22 cellular contexts compared by ENCODE assay signal in genomic region chrX:51857159-51857733, GRCh38.
"Had no signal": no experiment of that assay in that cellular context is flagged by ENCODE, and none has a peak within 500 bp of the region (broad histone marks: within the 10 kb centered on the region; RNA-seq: fewer than 3 reads in every experiment).

No MANE protein-coding gene starts in this region.

- FAIRE-seq: HTR-8/SVneo, RCC 7860 had no signal

- H3K27me3 ChIP-seq: SJSA1 had no signal

- H3K9me3 ChIP-seq: SJSA1 had no signal

- H3K4me3 ChIP-seq: SJSA1, SK-N-MC had no signal

- DNase-seq: KBM-7, MV-4-11, NCI-H1092, NCI-H1105 treated with DMSO at 0.1 percent for 48 hours, NCI-H1417 treated with DMSO at 0.1 percent for 48 hours, NCI-H146, NCI-H1694 treated with DMSO at 0.1 percent for 48 hours, NCI-H1930, NCI-H2081, NCI-H2107, NCI-H2227 treated with DMSO at 0.1 percent for 48 hours, NCI-H524, NCI-H69, NCI-H774, Right ventricle myocardium superior, RPMI8226, SIG-M5 had no signal

- H3K4me1 ChIP-seq: SJSA1 had no signal

- H3K36me3 ChIP-seq: SJSA1 had no signal

- H3K27ac ChIP-seq: HL-60, SJSA1, SK-N-MC had no signal
